ENCODE assay signal across 14 cellular contexts in genomic region chr3:18739098-18739431, GRCh38.
DNase-seq lines count a peak whose midpoint lies in the region; ATAC-seq lines count a peak whose summit lies in the region.
"Had no signal": no experiment of that assay in that cellular context is flagged by ENCODE, and none has a peak within 500 bp of the region (broad histone marks: within the 10 kb centered on the region; RNA-seq: fewer than 3 reads in every experiment).

No MANE protein-coding gene starts in this region.

- peaks cover 10% of the 10 kb centered on the region for H3K36me3 Mint-ChIP-seq in activated naive CD4-positive, alpha-beta T cell treated with anti-CD3 and anti-CD28 coated beads for 36 hours (ENCODE audit: low read depth)
- peaks cover 27% of the 10 kb centered on the region for H3K36me3 Mint-ChIP-seq in activated CD4-positive, alpha-beta memory T cell treated with anti-CD3 and anti-CD28 coated beads for 36 hours
- H3K36me3 Mint-ChIP-seq in stimulated activated naive CD8-positive, alpha-beta T cell treated with anti-CD3 and anti-CD28 coated beads, Interleukin-15, Interleukin-2, amounts not matched to agents 100 ng/mL and 50 ng/mL, for 24 hours (ENCODE audit: low read depth) = peaks cover 30% of the 10 kb centered on the region

- intact Hi-C loops in activated naive CD4-positive, alpha-beta T cell treated with anti-CD3 and anti-CD28 coated beads for 36 hours (cut with micrococcal nuclease) = loop anchor here (1.0 kb wide), 4 partner anchors 9 to 237 kb away; no protein-coding TSS in a partner anchor
- intact Hi-C loops in activated CD4-positive, alpha-beta memory T cell treated with anti-CD3 and anti-CD28 coated beads for 36 hours (cut with micrococcal nuclease) = no loop called here

- H3K27me3 Mint-ChIP-seq in activated naive CD4-positive, alpha-beta T cell treated with anti-CD3 and anti-CD28 coated beads for 36 hours (ENCODE audit: low read depth) = no peaks in the 10 kb centered on the region
- no peaks in the 10 kb centered on the region for H3K27me3 Mint-ChIP-seq in activated CD4-positive, alpha-beta memory T cell treated with anti-CD3 and anti-CD28 coated beads for 36 hours
- H3K27me3 Mint-ChIP-seq in stimulated activated naive CD8-positive, alpha-beta T cell treated with anti-CD3 and anti-CD28 coated beads, Interleukin-15, Interleukin-2, amounts not matched to agents 100 ng/mL and 50 ng/mL, for 24 hours = no peaks in the 10 kb centered on the region

- no peak overlapping the region for H3K4me3 Mint-ChIP-seq in activated naive CD4-positive, alpha-beta T cell treated with anti-CD3 and anti-CD28 coated beads for 36 hours
- H3K4me3 Mint-ChIP-seq in activated CD4-positive, alpha-beta memory T cell treated with anti-CD3 and anti-CD28 coated beads for 36 hours = peak overlapping the region; percentile 21
- H3K4me3 Mint-ChIP-seq in stimulated activated naive CD8-positive, alpha-beta T cell treated with anti-CD3 and anti-CD28 coated beads, Interleukin-15, Interleukin-2, amounts not matched to agents 100 ng/mL and 50 ng/mL, for 24 hours = peak overlapping the region; percentile 24
- H3K4me3 Mint-ChIP-seq: H9 had no signal

- H3K27ac Mint-ChIP-seq in activated naive CD4-positive, alpha-beta T cell treated with anti-CD3 and anti-CD28 coated beads for 36 hours = peak overlapping the region; percentile 97
- peak overlapping the region; percentile 92 for H3K27ac Mint-ChIP-seq in activated CD4-positive, alpha-beta memory T cell treated with anti-CD3 and anti-CD28 coated beads for 36 hours
- H3K27ac Mint-ChIP-seq in stimulated activated naive CD8-positive, alpha-beta T cell treated with anti-CD3 and anti-CD28 coated beads, Interleukin-15, Interleukin-2, amounts not matched to agents 100 ng/mL and 50 ng/mL, for 24 hours = peak overlapping the region; percentile 99
- H3K27ac Mint-ChIP-seq: H9 had no signal

- ATAC-seq in HG03354 (IDR thresholded peaks at IDR 0.05; ENCODE audit: poor library complexity, severe bottlenecking, unreplicated experiment) = peak; percentile 18

- peaks cover 73% of the 10 kb centered on the region for H3K4me1 Mint-ChIP-seq in activated naive CD4-positive, alpha-beta T cell treated with anti-CD3 and anti-CD28 coated beads for 36 hours (ENCODE audit: low read depth)
- peaks cover 87% of the 10 kb centered on the region for H3K4me1 Mint-ChIP-seq in activated CD4-positive, alpha-beta memory T cell treated with anti-CD3 and anti-CD28 coated beads for 36 hours (ENCODE audit: low read depth)
- H3K4me1 Mint-ChIP-seq in stimulated activated naive CD8-positive, alpha-beta T cell treated with anti-CD3 and anti-CD28 coated beads, Interleukin-15, Interleukin-2, amounts not matched to agents 100 ng/mL and 50 ng/mL, for 24 hours (ENCODE audit: low read depth) = peaks cover 80% of the 10 kb centered on the region

- POLR2A ChIA-PET in activated CD4-positive, alpha-beta memory T cell treated with anti-CD3 and anti-CD28 coated beads for 36 hours (lab: Charles Lee) = interaction anchor here (0.7 to 6.1 kb wide), 20 partner anchors 14 to 295 kb away, joined by 3 to 120 read pairs (median 7); no protein-coding TSS in a partner anchor

- CTCF ChIA-PET in activated naive CD4-positive, alpha-beta T cell treated with anti-CD3 and anti-CD28 coated beads for 36 hours (lab: Charles Lee) = interaction anchor here (0.6 to 5.2 kb wide), 8 partner anchors 23 to 321 kb away, joined by 3 to 26 read pairs (median 3); no protein-coding TSS in a partner anchor
- CTCF ChIA-PET in activated CD4-positive, alpha-beta memory T cell treated with anti-CD3 and anti-CD28 coated beads for 36 hours (lab: Charles Lee) = interaction anchor here (0.9 to 2.7 kb wide), 6 partner anchors 22 to 302 kb away, joined by 3 to 18 read pairs (median 6); no protein-coding TSS in a partner anchor

- no peaks in the 10 kb centered on the region for H3K9me3 Mint-ChIP-seq in activated naive CD4-positive, alpha-beta T cell treated with anti-CD3 and anti-CD28 coated beads for 36 hours
- no peaks in the 10 kb centered on the region for H3K9me3 Mint-ChIP-seq in activated CD4-positive, alpha-beta memory T cell treated with anti-CD3 and anti-CD28 coated beads for 36 hours
- peaks cover 7% of the 10 kb centered on the region for H3K9me3 Mint-ChIP-seq in stimulated activated naive CD8-positive, alpha-beta T cell treated with anti-CD3 and anti-CD28 coated beads, Interleukin-15, Interleukin-2, amounts not matched to agents 100 ng/mL and 50 ng/mL, for 24 hours
- H3K9me3 Mint-ChIP-seq: H9 had no signal

- DNase-seq in activated naive CD4-positive, alpha-beta T cell treated with anti-CD3 and anti-CD28 coated beads for 36 hours = peak; percentile 40
- DNase-seq in activated naive CD4-positive, alpha-beta T cell treated with Interleukin-2 at 50 U/mL for 16 hours = no peak
- DNase-seq in activated CD4-positive, alpha-beta memory T cell treated with anti-CD3 and anti-CD28 coated beads for 36 hours = no peak
- DNase-seq in C1 segment of cervical spinal cord (lab: John Stamatoyannopoulos, UW) (no peak), NCI-H1694 (lab: John Stamatoyannopoulos, UW) (no peak), NCI-H2081 treated with DMSO at 0.1 percent for 48 hours (lab: John Stamatoyannopoulos, UW) (no peak)
- DNase-seq: activated effector memory CD4-positive, alpha-beta T cell treated with anti-CD3 and anti-CD28 coated beads, Interleukin-2, amount 50 U/mL, for 16 hours; caudate nucleus; DND-41; H9; NCI-H1417 treated with DMSO at 0.1 percent for 48 hours; NCI-H748 treated with DMSO at 0.1 percent for 48 hours had no signal
